9 cellular contexts compared by ENCODE assay signal in the genomic region with DNA sequence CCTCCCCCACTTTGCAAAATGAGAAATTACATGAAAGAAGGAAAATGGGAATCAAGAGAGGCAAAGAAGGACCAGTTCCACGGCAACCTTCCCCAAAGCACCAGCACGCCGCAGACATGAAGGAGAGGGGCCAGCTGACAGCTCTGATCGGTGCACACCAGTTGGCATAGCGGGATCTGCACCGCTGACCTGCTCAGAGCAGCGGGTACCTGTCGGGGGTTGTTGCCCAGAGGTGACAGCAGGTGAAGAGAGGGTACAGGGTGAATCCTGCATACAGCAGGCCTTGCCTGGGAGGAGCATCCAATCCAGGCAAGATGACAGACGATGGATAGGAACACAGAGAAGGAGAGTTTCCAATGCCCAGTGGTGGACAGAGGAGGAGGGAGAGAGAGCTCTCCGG. TPM values are rescaled to one million over a fixed set of nuclear protein-coding genes. Genes with fewer than 3 reads are reported as not detected.
DNase-seq lines count a peak whose midpoint lies in the region; TF ChIP-seq lines count a peak whose summit lies in the region.
"Had no signal": no experiment of that assay in that cellular context is flagged by ENCODE, and none has a peak within 500 bp of the region (broad histone marks: within the 10 kb centered on the region; RNA-seq: fewer than 3 reads in every experiment).

No MANE protein-coding gene starts in this region.

- peaks cover 53% of the 10 kb centered on the region for H3K79me2 ChIP-seq in ACC112 (ENCODE audit: control insufficient read depth, insufficient read depth, low read length, unreplicated experiment)
- H3K79me2 ChIP-seq in parathyroid adenoma: no peaks in the 10 kb centered on the region

- H3K4me1 ChIP-seq in ACC112 (ENCODE audit: control insufficient read depth, insufficient read depth, low read length, unreplicated experiment): peaks cover 43% of the 10 kb centered on the region
- peaks cover 8 to 33% of the 10 kb centered on the region in 2 donors for H3K4me1 ChIP-seq in esophagus (ENCODE audit: control insufficient read depth in 2 of 2, insufficient read depth in 2 of 2, low read length in 1 of 2)
- peaks cover 28% of the 10 kb centered on the region for H3K4me1 ChIP-seq in parathyroid adenoma

- H3K27ac ChIP-seq in ACC112 (ENCODE audit: low read depth, low read length) (peak overlapping the region; percentile 84), KOPT-K1 (ENCODE audit: low read depth, low read length, poor library complexity, severe bottlenecking) (peak overlapping the region; percentile 46), esophagus (ENCODE audit: low read depth in 2 of 2, low read length in 1 of 2) (peak overlapping the region; percentile 79 to 90), parathyroid adenoma (peak overlapping the region; percentile 46)

- WGBS in esophagus, 2 donors: 85 to 87% methylated on average over 10 of the region's 10 CpGs

- in situ Hi-C loops in G401 (cut with HindIII; ENCODE audit: low sequenced_read_pairs): no loop called here

- H3K9me3 ChIP-seq in KOPT-K1 (ENCODE audit: insufficient read depth, low read length, poor library complexity, severe bottlenecking) (no peaks in the 10 kb centered on the region), esophagus (ENCODE audit: control insufficient read depth in 2 of 2, insufficient read depth in 1 of 2, low read depth in 1 of 2, low read length in 1 of 2) (no peaks in the 10 kb centered on the region), parathyroid adenoma (ENCODE audit: control insufficient read depth, low read length) (no peaks in the 10 kb centered on the region)

- TF ChIP-seq CTCF in parathyroid adenoma (IDR thresholded peaks at IDR 0.05): no peak

- H2AFZ ChIP-seq in ACC112 (ENCODE audit: low read length, unreplicated experiment) (no peak overlapping the region), parathyroid adenoma (no peak overlapping the region)

- no peaks in the 10 kb centered on the region for H3K36me3 ChIP-seq in ACC112 (ENCODE audit: insufficient read depth, low read length)
- no peaks in the 10 kb centered on the region for H3K36me3 ChIP-seq in KOPT-K1 (ENCODE audit: insufficient read depth, low read length)
- H3K36me3 ChIP-seq in esophagus (ENCODE audit: control insufficient read depth in 2 of 2, insufficient read depth in 2 of 2, low read length in 1 of 2): no peaks in the 10 kb centered on the region
- no peaks in the 10 kb centered on the region for H3K36me3 ChIP-seq in parathyroid adenoma (ENCODE audit: control insufficient read depth, insufficient read depth, low read length)

- peak overlapping the region; percentile 57; the same call in 1 of the 2 replicates for H3K4me3 ChIP-seq in ACC112 (ENCODE audit: low read depth, low read length)
- no peak overlapping the region for H3K4me3 ChIP-seq in esophagus (ENCODE audit: low read depth in 1 of 2, low read length in 2 of 2)
- no peak overlapping the region for H3K4me3 ChIP-seq in parathyroid adenoma (ENCODE audit: low read depth, low read length)

- no peaks in the 10 kb centered on the region for H3K27me3 ChIP-seq in ACC112 (ENCODE audit: insufficient read depth, low read length)
- no peaks in the 10 kb centered on the region for H3K27me3 ChIP-seq in esophagus (ENCODE audit: control insufficient read depth in 1 of 2, insufficient read depth in 2 of 2, low read length in 2 of 2)
- no peaks in the 10 kb centered on the region for H3K27me3 ChIP-seq in parathyroid adenoma (ENCODE audit: control insufficient read depth, insufficient read depth, low read length)

- H3K4me2 ChIP-seq in parathyroid adenoma (ENCODE audit: low read length): no peak overlapping the region

- DNase-seq in G401 (ENCODE audit: low spot score) (no peak), NCI-H2196 treated with DMSO at 0.1 percent for 48 hours (lab: John Stamatoyannopoulos, UW; ENCODE audit: unreplicated experiment) (no peak), cerebellum (ENCODE audit: low spot score) (no peak), SHP77 (lab: John Stamatoyannopoulos, UW) (no peak)
- DNase-seq: NCI-H226 had no signal

- no peak overlapping the region for H3K9ac ChIP-seq in parathyroid adenoma

RNA-seq across cellular contexts. Expression of a gene that starts 24.1 kb away (rescaled TPM):
- 1 to 10 TPM in 1 of 2 donors, under 1 TPM in 1; 0.25 to 3.5 TPM for polyA plus RNA-seq in esophagus
- 0.37 TPM in 1 of 2 replicates, not detected in the other for total RNA-seq in G401 (2014; rRNA removed; shearing (Covaris generic))
- total RNA-seq in cerebellum: 2.4 TPM

RNA-seq across cellular contexts. Expression of a gene that starts 38.3 kb away (rescaled TPM):
- 10 to 100 TPM; 17.0 to 17.6 TPM for polyA plus RNA-seq in esophagus
- 10.1 and 10.4 TPM in 2 replicates for total RNA-seq in G401 (2014; rRNA removed; shearing (Covaris generic))
- total RNA-seq in cerebellum: 24.3 TPM

RNA-seq across cellular contexts. Expression of a gene that starts 46.3 kb away (rescaled TPM):
- polyA plus RNA-seq in esophagus: 10 to 100 TPM; 30.6 to 39.5 TPM
- 32.4 and 37.5 TPM in 2 replicates for total RNA-seq in G401 (2014; rRNA removed; shearing (Covaris generic))
- total RNA-seq in cerebellum: 36.2 TPM
